ENCODE assay signal across 13 cellular contexts in the genomic region with DNA sequence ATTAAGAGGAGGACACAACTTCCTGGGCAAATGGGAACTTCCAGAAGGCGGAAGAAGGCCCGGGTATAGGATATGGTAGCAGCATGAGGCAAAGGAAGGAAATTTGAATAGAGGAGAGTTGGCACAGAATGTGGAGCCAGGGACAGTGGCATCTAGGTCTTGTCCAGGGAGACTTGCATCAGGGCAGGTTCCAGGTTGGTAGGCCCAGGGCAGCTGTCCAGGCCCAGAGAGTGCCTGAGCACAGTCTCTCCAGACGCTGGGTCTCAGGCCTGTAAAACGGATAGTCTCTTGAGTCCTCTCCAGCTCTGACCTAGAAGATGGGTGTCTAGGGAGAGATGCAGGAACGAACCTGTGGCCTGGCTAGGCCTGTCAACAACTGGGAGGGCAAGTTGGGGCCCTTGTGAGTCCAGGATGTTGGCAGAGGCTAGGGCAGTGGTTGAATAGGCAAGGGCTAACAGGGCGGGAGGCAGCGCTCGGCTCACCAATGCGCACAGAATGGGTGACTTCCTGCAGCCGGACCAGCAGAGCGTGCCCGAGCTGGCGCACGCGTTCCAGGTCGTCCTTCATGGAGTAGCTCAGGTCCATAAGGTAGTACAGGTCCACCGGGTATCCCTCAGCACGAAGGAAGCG. TPM values are rescaled to one million over a fixed set of nuclear protein-coding genes. Genes with fewer than 3 reads are reported as not detected.
A peak's percentile ranks its signal among the peaks of the same experiment; 100 is the strongest.
DNase-seq lines count a peak whose midpoint lies in the region; ATAC-seq and TF ChIP-seq lines count a peak whose summit lies in the region.
"Had no signal": no experiment of that assay in that cellular context is flagged by ENCODE, and none has a peak within 500 bp of the region (broad histone marks: within the 10 kb centered on the region; RNA-seq: fewer than 3 reads in every experiment).

No MANE protein-coding gene starts in this region.

- TF ChIP-seq CTCF in heart left ventricle (IDR thresholded peaks at IDR 0.05) (no peak), gastrocnemius medialis (IDR thresholded peaks at IDR 0.05 in 4 of 5, conservative IDR thresholded peaks at IDR 0.05 in 1 of 5) (no peak)

- H3K36me3 ChIP-seq in HUES6 (ENCODE audit: control insufficient read depth, insufficient read depth, low read length): no peaks in the 10 kb centered on the region
- H3K36me3 ChIP-seq in heart left ventricle: peaks cover 0 to 11% (median 0%) of the 10 kb centered on the region in 9 donors
- H3K36me3 ChIP-seq in gastrocnemius medialis: no peaks in the 10 kb centered on the region

- H3K4me3 ChIP-seq in HUES6 (ENCODE audit: low read depth, low read length): peak overlapping the region; percentile 48
- peak overlapping the region in 9 of 12 donors; percentile 20 to 44 (median 37) for H3K4me3 ChIP-seq in heart left ventricle
- peak overlapping the region; percentile 24 to 38 (median 29) for H3K4me3 ChIP-seq in gastrocnemius medialis

- H3K27me3 ChIP-seq in HUES6 (ENCODE audit: control insufficient read depth, insufficient read depth, low read length) (peaks cover 87% of the 10 kb centered on the region), heart left ventricle (no peaks in the 10 kb centered on the region), gastrocnemius medialis (peaks cover 0 to 5% (median 3%) of the 10 kb centered on the region in 3 donors)

- no peak overlapping the region for H3K9ac ChIP-seq in HUES6 (ENCODE audit: low read length)

- intact Hi-C loops in heart left ventricle (cut with DNase I) (loop anchor here (1.0 to 5.0 kb wide), 7 partner anchors 35 to 131 kb away; no protein-coding TSS in a partner anchor), gastrocnemius medialis (cut with DNase I; ENCODE audit: low total_unique reads) (loop anchor here (1.0 kb wide), 2 partner anchors 38 to 131 kb away; no protein-coding TSS in a partner anchor)

- H3K9me3 ChIP-seq in HUES6 (ENCODE audit: control insufficient read depth, insufficient read depth, low read depth, low read length): no peaks in the 10 kb centered on the region
- H3K9me3 ChIP-seq in heart left ventricle: no peaks in the 10 kb centered on the region
- H3K9me3 ChIP-seq in gastrocnemius medialis: no peaks in the 10 kb centered on the region

- in situ Hi-C loops in gastrocnemius medialis (cut with MboI; ENCODE audit: low sequenced_read_pairs in 4 of 4): loop anchor here in 1 of 4 donors (25.0 kb wide), 1 partner anchor 135 kb away; the partner anchor contains the start of gene TNS2

- H3K4me1 ChIP-seq in HUES6 (ENCODE audit: control insufficient read depth, insufficient read depth, low read length) (peaks cover 8% of the 10 kb centered on the region; the same call in 1 of the 2 replicates), heart left ventricle (peaks cover 0 to 34% (median 6%) of the 10 kb centered on the region in 12 donors), gastrocnemius medialis (peaks cover 0 to 9% of the 10 kb centered on the region in 2 donors)

- ATAC-seq in heart left ventricle: peak in 1 of 4 donors; percentile 10
- ATAC-seq in gastrocnemius medialis: peak in 1 of 2 donors; percentile 22
- ATAC-seq in GM18511 (IDR thresholded peaks at IDR 0.05; ENCODE audit: unreplicated experiment): no peak

- no peak for TF ChIP-seq POLR2A in heart left ventricle (IDR thresholded peaks at IDR 0.05)
- no peak for TF ChIP-seq POLR2A in gastrocnemius medialis (IDR thresholded peaks at IDR 0.05)

- 65 to 71% (median 70%) methylated on average over 14 to 19 of the region's 19 CpGs for WGBS in heart left ventricle, 4 donors

- no peak overlapping the region for H3K27ac ChIP-seq in HUES6 (ENCODE audit: low read depth, low read length)
- no peak overlapping the region for H3K27ac ChIP-seq in heart left ventricle
- no peak overlapping the region for H3K27ac ChIP-seq in gastrocnemius medialis
- H3K27ac ChIP-seq: 22Rv1 had no signal

- peak; percentile 80 for DNase-seq in NCI-H2029 (lab: John Stamatoyannopoulos, UW)
- DNase-seq in NCI-H2029 treated with DMSO at 0.1 percent for 48 hours (lab: John Stamatoyannopoulos, UW): no peak
- DNase-seq in heart left ventricle: no peak
- no peak for DNase-seq in gastrocnemius medialis
- DNase-seq in cerebellar cortex (ENCODE audit: low spot score): no peak
- no peak for DNase-seq in GOT3 (lab: John Stamatoyannopoulos, UW)
- DNase-seq: immature natural killer cell, Kasumi-1, NCI-H345 had no signal

RNA-seq across cellular contexts. Expression of gene ITGB7, which starts 9.9 kb away (rescaled TPM):
- total RNA-seq in heart left ventricle: 10 to 100 TPM in 1 of 9 donors, 1 to 10 TPM in 5, under 1 TPM in 3; 0.12 to 11.6 (median 1.4) TPM
- under 1 TPM; 0.50 to 0.75 TPM for polyA plus RNA-seq in heart left ventricle
- total RNA-seq in gastrocnemius medialis: under 1 TPM in 2 of 4 donors, not detected in 2; 0.73 to 0.81 TPM
- total RNA-seq: neural crest cell had no signal

RNA-seq across cellular contexts. Expression of gene CSAD, which starts 16.4 kb away (rescaled TPM):
- total RNA-seq in heart left ventricle (10 to 100 TPM in 4 of 9 donors, 1 to 10 TPM in 5; 4.3 to 14.8 (median 8.2) TPM), gastrocnemius medialis (10 to 100 TPM in 1 of 4 donors, 1 to 10 TPM in 2, under 1 TPM in 1; 0.68 to 14.9 (median 1.9) TPM)
- 10 to 100 TPM in 1 of 2 donors, 1 to 10 TPM in 1; 4.6 to 26.5 TPM for polyA plus RNA-seq in heart left ventricle

RNA-seq across cellular contexts. Expression of gene ZNF740, which starts 16.6 kb away (rescaled TPM):
- total RNA-seq in heart left ventricle (10 to 100 TPM in 7 of 9 donors, 1 to 10 TPM in 2; 4.8 to 27.4 (median 18.7) TPM), gastrocnemius medialis (1 to 10 TPM; 4.1 to 7.4 (median 5.0) TPM)
- 1 to 10 TPM; 6.1 to 6.7 TPM for polyA plus RNA-seq in heart left ventricle

RNA-seq across cellular contexts. Expression of gene RARG, which starts 34.9 kb away (rescaled TPM):
- total RNA-seq in heart left ventricle (10 to 100 TPM in 7 of 9 donors, 1 to 10 TPM in 2; 6.4 to 22.5 (median 16.0) TPM), gastrocnemius medialis (1 to 10 TPM; 4.2 to 5.8 (median 4.9) TPM)
- 10 to 100 TPM in 1 of 2 donors, 1 to 10 TPM in 1; 7.4 to 10.2 TPM for polyA plus RNA-seq in heart left ventricle
